Comparison of ENCODE assay signal across 1 cellular context in the genomic region with DNA sequence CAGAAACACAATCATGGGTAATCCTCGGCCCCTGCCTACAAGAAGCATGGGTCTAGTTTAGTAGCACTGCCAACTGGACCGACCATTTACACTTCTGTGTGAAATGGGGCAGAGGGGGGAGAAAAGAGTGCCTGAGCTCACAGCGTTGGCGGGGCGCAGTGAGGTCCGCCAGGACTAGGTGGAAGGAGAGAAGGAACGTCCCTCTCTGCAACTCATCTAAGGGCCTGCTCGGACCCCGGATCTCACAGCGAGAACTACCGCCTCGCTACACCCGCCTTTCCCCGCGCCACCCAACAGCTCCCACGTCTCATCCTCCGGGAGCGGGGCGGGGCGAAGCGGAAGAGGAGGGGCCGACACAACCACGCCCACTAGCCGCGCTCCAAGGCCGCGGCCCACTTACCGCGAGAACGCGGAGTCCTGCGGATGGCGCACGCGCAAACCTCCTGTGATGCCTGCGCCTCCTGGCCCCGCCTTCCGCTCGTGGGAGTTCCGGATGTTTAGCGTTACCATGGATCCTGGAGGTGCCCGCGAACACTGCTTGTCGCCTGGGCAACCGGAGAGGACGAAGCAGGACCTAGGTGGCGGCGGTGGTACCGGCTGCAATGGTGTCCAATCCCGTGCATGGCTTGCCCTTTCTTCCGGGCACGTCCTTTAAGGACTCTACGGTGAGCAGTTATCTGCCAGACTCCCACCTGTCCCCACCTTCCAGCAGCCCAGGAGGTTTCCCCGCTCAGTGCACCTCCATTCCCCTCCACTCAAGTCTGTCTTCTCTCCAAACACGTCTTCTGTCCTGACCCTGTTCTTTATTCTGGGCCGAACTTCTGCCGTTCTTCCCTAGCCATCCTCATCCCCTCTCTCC.
TF ChIP-seq lines count a peak whose summit lies in the region.

A gene with protein sequence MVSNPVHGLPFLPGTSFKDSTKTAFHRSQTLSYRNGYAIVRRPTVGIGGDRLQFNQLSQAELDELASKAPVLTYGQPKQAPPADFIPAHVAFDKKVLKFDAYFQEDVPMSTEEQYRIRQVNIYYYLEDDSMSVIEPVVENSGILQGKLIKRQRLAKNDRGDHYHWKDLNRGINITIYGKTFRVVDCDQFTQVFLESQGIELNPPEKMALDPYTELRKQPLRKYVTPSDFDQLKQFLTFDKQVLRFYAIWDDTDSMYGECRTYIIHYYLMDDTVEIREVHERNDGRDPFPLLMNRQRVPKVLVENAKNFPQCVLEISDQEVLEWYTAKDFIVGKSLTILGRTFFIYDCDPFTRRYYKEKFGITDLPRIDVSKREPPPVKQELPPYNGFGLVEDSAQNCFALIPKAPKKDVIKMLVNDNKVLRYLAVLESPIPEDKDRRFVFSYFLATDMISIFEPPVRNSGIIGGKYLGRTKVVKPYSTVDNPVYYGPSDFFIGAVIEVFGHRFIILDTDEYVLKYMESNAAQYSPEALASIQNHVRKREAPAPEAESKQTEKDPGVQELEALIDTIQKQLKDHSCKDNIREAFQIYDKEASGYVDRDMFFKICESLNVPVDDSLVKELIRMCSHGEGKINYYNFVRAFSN (plus strand): TSS at position 534 of the 859 bp plus-strand sequence. CDS start 69 bp downstream, at position 603.

TF ChIP-seq in HepG2, 621 proteins besides CTCF, POLR2A, EP300 and RAD21 (continued from another document and continues in another):
- TF ChIP-seq ZNF318 (CRISPR knock-in tag; IDR thresholded peaks at IDR 0.05) (peak; percentile 75; the same call in 1 of the 2 replicates), ZNF644 (CRISPR knock-in tag; IDR thresholded peaks at IDR 0.05; ENCODE audit: low read depth) (no peak), ADNP (CRISPR knock-in tag; IDR thresholded peaks at IDR 0.05) (no peak), RELA (CRISPR knock-in tag; IDR thresholded peaks at IDR 0.05) (no peak; the same call in 1 of the 2 replicates), MTERF4 (CRISPR knock-in tag; IDR thresholded peaks at IDR 0.05) (peak; percentile 56; the same call in 1 of the 2 replicates), THYN1 (CRISPR knock-in tag; IDR thresholded peaks at IDR 0.05; ENCODE audit: borderline replicate concordance, low read depth) (no peak), FOXC1 (CRISPR knock-in tag; IDR thresholded peaks at IDR 0.05; ENCODE audit: borderline replicate concordance) (0 out of 2 replicates have a peak, but pooled peaks have one; percentile 72), YY1 (IDR thresholded peaks at IDR 0.05; ENCODE audit: insufficient read depth, insufficient replicate concordance, low read depth, low read length) (peak; percentile 65), GATAD1 (CRISPR knock-in tag; IDR thresholded peaks at IDR 0.05) (peak; percentile 86), ZIK1 (CRISPR knock-in tag; IDR thresholded peaks at IDR 0.05; ENCODE audit: borderline replicate concordance, low read depth) (no peak), ZNF839 (CRISPR knock-in tag; IDR thresholded peaks at IDR 0.05; ENCODE audit: borderline replicate concordance) (0 out of 2 replicates have a peak, but pooled peaks have one; percentile 47), ZKSCAN5 (CRISPR knock-in tag; IDR thresholded peaks at IDR 0.05) (no peak), ZBTB8A (CRISPR knock-in tag; IDR thresholded peaks at IDR 0.05; ENCODE audit: borderline replicate concordance, low read depth) (no peak), ETS1 (CRISPR knock-in tag; IDR thresholded peaks at IDR 0.05) (no peak), TCF7L2 (IDR thresholded peaks at IDR 0.05; ENCODE audit: low read depth, low read length) (no peak), ATAD3A (CRISPR knock-in tag; IDR thresholded peaks at IDR 0.05) (no peak), CBX5 (CRISPR knock-in tag; IDR thresholded peaks at IDR 0.05; ENCODE audit: borderline replicate concordance) (peak; percentile 74; the same call in 1 of the 2 replicates), ZEB1 (IDR thresholded peaks at IDR 0.05; ENCODE audit: insufficient replicate concordance, low read depth) (no peak), DNMT1 (CRISPR knock-in tag; IDR thresholded peaks at IDR 0.05) (no peak), ZNF362 (CRISPR knock-in tag; IDR thresholded peaks at IDR 0.05; ENCODE audit: borderline replicate concordance) (no peak), KDM5A (IDR thresholded peaks at IDR 0.05; ENCODE audit: borderline replicate concordance, low read length) (peak; percentile 26; the same call in 1 of the 2 replicates), ARNT2 (CRISPR knock-in tag; IDR thresholded peaks at IDR 0.05; ENCODE audit: low read depth) (peak; percentile 87; the same call in 1 of the 2 replicates), SIN3A (IDR thresholded peaks at IDR 0.05; ENCODE audit: borderline replicate concordance, low read depth, low read length) (peak; percentile 100), PCBP1 (IDR thresholded peaks at IDR 0.05; ENCODE audit: borderline replicate concordance, low read depth, low read length) (0 out of 2 replicates have a peak, but pooled peaks have one; percentile 85), SOX6 (IDR thresholded peaks at IDR 0.05) (no peak), SOX6 (CRISPR knock-in tag; IDR thresholded peaks at IDR 0.05) (peak; percentile 71), ZFP36 (IDR thresholded peaks at IDR 0.05; ENCODE audit: borderline replicate concordance, low read depth, low read length, partially characterized antibody) (no peak), SUZ12 (IDR thresholded peaks at IDR 0.05; ENCODE audit: low read depth, low read length) (no peak), ZSCAN21 (CRISPR knock-in tag; IDR thresholded peaks at IDR 0.05; ENCODE audit: borderline replicate concordance) (peak; percentile 63; the same call in 1 of the 2 replicates), NBN (conservative IDR thresholded peaks at IDR 0.05) (no peak), MAF1 (CRISPR knock-in tag; IDR thresholded peaks at IDR 0.05; ENCODE audit: borderline replicate concordance) (no peak), GPN1 (CRISPR knock-in tag; IDR thresholded peaks at IDR 0.05; ENCODE audit: borderline replicate concordance) (no peak; the same call in 1 of the 2 replicates), ZNF782 (CRISPR knock-in tag; IDR thresholded peaks at IDR 0.05; ENCODE audit: borderline replicate concordance) (peak; percentile 92), ZNF562 (CRISPR knock-in tag; IDR thresholded peaks at IDR 0.05; ENCODE audit: borderline replicate concordance) (no peak), POGZ (CRISPR knock-in tag; IDR thresholded peaks at IDR 0.05) (peak; percentile 97), MZF1 (CRISPR knock-in tag; IDR thresholded peaks at IDR 0.05; ENCODE audit: borderline replicate concordance) (no peak), ZNF703 (CRISPR knock-in tag; IDR thresholded peaks at IDR 0.05; ENCODE audit: borderline replicate concordance) (no peak), CHCHD3 (CRISPR knock-in tag; IDR thresholded peaks at IDR 0.05) (no peak), ZNF674 (CRISPR knock-in tag; IDR thresholded peaks at IDR 0.05; ENCODE audit: low read depth) (peak; percentile 27; the same call in 1 of the 2 replicates), ZNF710 (CRISPR knock-in tag; IDR thresholded peaks at IDR 0.05; ENCODE audit: borderline replicate concordance) (0 out of 2 replicates have a peak, but pooled peaks have one; percentile 69), AKAP8 (CRISPR knock-in tag; IDR thresholded peaks at IDR 0.05) (peak; percentile 54; the same call in 1 of the 2 replicates)
- TF ChIP-seq, protein P1, sequence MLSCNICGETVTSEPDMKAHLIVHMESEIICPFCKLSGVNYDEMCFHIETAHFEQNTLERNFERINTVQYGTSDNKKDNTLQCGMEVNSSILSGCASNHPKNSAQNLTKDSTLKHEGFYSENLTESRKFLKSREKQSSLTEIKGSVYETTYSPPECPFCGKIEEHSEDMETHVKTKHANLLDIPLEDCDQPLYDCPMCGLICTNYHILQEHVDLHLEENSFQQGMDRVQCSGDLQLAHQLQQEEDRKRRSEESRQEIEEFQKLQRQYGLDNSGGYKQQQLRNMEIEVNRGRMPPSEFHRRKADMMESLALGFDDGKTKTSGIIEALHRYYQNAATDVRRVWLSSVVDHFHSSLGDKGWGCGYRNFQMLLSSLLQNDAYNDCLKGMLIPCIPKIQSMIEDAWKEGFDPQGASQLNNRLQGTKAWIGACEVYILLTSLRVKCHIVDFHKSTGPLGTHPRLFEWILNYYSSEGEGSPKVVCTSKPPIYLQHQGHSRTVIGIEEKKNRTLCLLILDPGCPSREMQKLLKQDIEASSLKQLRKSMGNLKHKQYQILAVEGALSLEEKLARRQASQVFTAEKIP (CRISPR knock-in tag; IDR thresholded peaks at IDR 0.05; ENCODE audit: borderline replicate concordance): no peak
